Comparison of ENCODE assay signal across 19 cellular contexts in the genomic region with DNA sequence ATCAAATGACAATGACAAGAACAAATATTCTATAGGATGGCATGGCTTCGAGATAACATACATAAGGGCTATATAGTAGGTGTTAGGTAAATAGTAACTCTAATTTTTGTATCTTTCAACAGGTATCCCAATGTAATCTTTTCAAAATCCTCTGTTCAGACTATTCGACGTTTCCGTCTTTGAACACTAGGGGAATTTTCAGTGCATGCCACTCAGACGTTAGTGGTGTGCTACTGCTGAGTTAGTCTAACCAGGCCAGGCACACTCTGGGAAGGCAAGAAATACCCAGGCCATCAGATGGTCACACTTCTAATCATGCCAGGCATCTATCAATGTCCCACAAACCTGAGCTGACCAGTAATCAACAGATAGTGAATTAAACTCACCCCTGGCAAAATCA. TPM values are rescaled to one million over a fixed set of nuclear protein-coding genes. Genes with fewer than 3 reads are reported as not detected.
A peak's percentile ranks its signal among the peaks of the same experiment; 100 is the strongest.
DNase-seq lines count a peak whose midpoint lies in the region; ATAC-seq, FAIRE-seq and TF ChIP-seq lines count a peak whose summit lies in the region.
"Had no signal": no experiment of that assay in that cellular context is flagged by ENCODE, and none has a peak within 500 bp of the region (broad histone marks: within the 10 kb centered on the region; RNA-seq: fewer than 3 reads in every experiment).

No MANE protein-coding gene starts in this region.

- ATAC-seq in HG03095 (IDR thresholded peaks at IDR 0.05; ENCODE audit: unreplicated experiment), result no peak
- no peak for ATAC-seq in upper lobe of right lung
- ATAC-seq: left lung had no signal

- no peaks in the 10 kb centered on the region for H3K4me1 ChIP-seq in OCI-LY1 (ENCODE audit: insufficient read depth, low read length, severe bottlenecking)
- H3K4me1 ChIP-seq in upper lobe of right lung, result no peaks in the 10 kb centered on the region
- H3K4me1 ChIP-seq: parathyroid adenoma had no signal

- H3K27me3 Mint-ChIP-seq in chondrocyte (ENCODE audit: low read depth), result peaks cover 9% of the 10 kb centered on the region
- H3K27me3 Mint-ChIP-seq in progenitor cell of endocrine pancreas, result peaks cover 40% of the 10 kb centered on the region

- H3K4me2 ChIP-seq in OCI-LY1 (ENCODE audit: low read length), result no peak overlapping the region

- H3K36me3 ChIP-seq in GM06990 (ENCODE audit: control insufficient read depth, insufficient read depth, low read length) (no peaks in the 10 kb centered on the region), OCI-LY1 (ENCODE audit: insufficient read depth, low read length) (no peaks in the 10 kb centered on the region), upper lobe of right lung (no peaks in the 10 kb centered on the region)
- H3K36me3 ChIP-seq: left lung had no signal

- H3K27me3 ChIP-seq in GM06990 (replicated peaks; ENCODE audit: control insufficient read depth, insufficient read depth, low read length), result peaks cover 3% of the 10 kb centered on the region
- no peaks in the 10 kb centered on the region for H3K27me3 ChIP-seq in OCI-LY1 (ENCODE audit: insufficient read depth, low read length)
- H3K27me3 ChIP-seq in upper lobe of right lung, result peaks cover 13% of the 10 kb centered on the region

- no peaks in the 10 kb centered on the region for H3K79me2 ChIP-seq in OCI-LY1 (ENCODE audit: insufficient read depth, low read length)
- H3K79me2 ChIP-seq: parathyroid adenoma had no signal

- DNase-seq in GM06990 (ENCODE audit: extremely low read depth, insufficient read length) (no peak), chondrocyte (ENCODE audit: low spot score) (no peak), progenitor cell of endocrine pancreas (ENCODE audit: low spot score, unreplicated experiment) (no peak), GM19239 (ENCODE audit: insufficient read length, low spot score) (no peak), upper lobe of right lung (no peak)
- DNase-seq: activated CD4-positive, alpha-beta memory T cell treated with anti-CD3 and anti-CD28 coated beads, Interleukin-2, amount 10 ng/mL, durations not matched to agents 7 days and 5 days; activated naive CD8-positive, alpha-beta T cell treated with anti-CD3 and anti-CD28 coated beads, Interleukin-2, amount 10 ng/mL, durations not matched to agents 7 days and 5 days; activated T-cell treated with anti-CD3 and anti-CD28 coated beads, Interleukin-2, amount 50 U/mL, for 48 hours; CD4-positive, alpha-beta memory T cell; central memory CD4-positive, alpha-beta T cell; left lung; MV-4-11; NCI-H2029; NCI-H524; small intestine had no signal

- H3K4me1 Mint-ChIP-seq in chondrocyte (ENCODE audit: low read depth) (no peaks in the 10 kb centered on the region), progenitor cell of endocrine pancreas (ENCODE audit: low read depth) (no peaks in the 10 kb centered on the region)

- H3K9me2 ChIP-seq in OCI-LY1 (ENCODE audit: low read depth, low read length), result no peaks in the 10 kb centered on the region

- H3K9ac ChIP-seq in OCI-LY1 (ENCODE audit: low read length), result no peak overlapping the region
- H3K9ac ChIP-seq: parathyroid adenoma had no signal

- no peak overlapping the region for H2AFZ ChIP-seq in OCI-LY1 (ENCODE audit: low read length)
- H2AFZ ChIP-seq: parathyroid adenoma had no signal

- no peaks in the 10 kb centered on the region for H4K20me1 ChIP-seq in OCI-LY1 (ENCODE audit: insufficient read depth, low read length)

- no peaks in the 10 kb centered on the region for H3K36me3 Mint-ChIP-seq in chondrocyte (ENCODE audit: low read depth)
- H3K36me3 Mint-ChIP-seq in progenitor cell of endocrine pancreas (ENCODE audit: insufficient read depth), result no peaks in the 10 kb centered on the region
- H3K36me3 Mint-ChIP-seq: activated naive CD8-positive, alpha-beta T cell treated with anti-CD3 and anti-CD28 coated beads, Interleukin-2, amount 10 ng/mL, durations not matched to agents 7 days and 5 days; CD4-positive, alpha-beta memory T cell had no signal

- no peak for FAIRE-seq in GM19239 (lab: Jason Lieb, UNC)
- FAIRE-seq: small intestine had no signal

- H3K27ac ChIP-seq in OCI-LY1 (ENCODE audit: low read depth, low read length, poor library complexity, severe bottlenecking) (no peak overlapping the region), upper lobe of right lung (no peak overlapping the region)
- H3K27ac ChIP-seq: left lung, parathyroid adenoma had no signal

- H3K27ac Mint-ChIP-seq in chondrocyte (ENCODE audit: unreplicated experiment), result no peak overlapping the region
- H3K27ac Mint-ChIP-seq in progenitor cell of endocrine pancreas, result no peak overlapping the region
- H3K27ac Mint-ChIP-seq: activated CD4-positive, alpha-beta memory T cell treated with anti-CD3 and anti-CD28 coated beads, Interleukin-2, amount 10 ng/mL, durations not matched to agents 7 days and 5 days; activated naive CD8-positive, alpha-beta T cell treated with anti-CD3 and anti-CD28 coated beads, Interleukin-2, amount 10 ng/mL, durations not matched to agents 7 days and 5 days; CD4-positive, alpha-beta memory T cell had no signal

- no peaks in the 10 kb centered on the region for H3K9me3 ChIP-seq in OCI-LY1 (ENCODE audit: low read length)
- H3K9me3 ChIP-seq in upper lobe of right lung, result no peaks in the 10 kb centered on the region
- H3K9me3 ChIP-seq: left lung had no signal

- H3K4me3 ChIP-seq in GM06990 (replicated peaks; ENCODE audit: low read depth, low read length) (no peak overlapping the region), OCI-LY1 (ENCODE audit: low read depth, low read length, poor library complexity, severe bottlenecking) (no peak overlapping the region), upper lobe of right lung (no peak overlapping the region)
- H3K4me3 ChIP-seq: left lung had no signal

- H3K9me3 Mint-ChIP-seq in chondrocyte (ENCODE audit: low read depth), result no peaks in the 10 kb centered on the region
- H3K9me3 Mint-ChIP-seq in progenitor cell of endocrine pancreas (ENCODE audit: low read depth), result no peaks in the 10 kb centered on the region
- H3K9me3 Mint-ChIP-seq: activated CD4-positive, alpha-beta memory T cell treated with anti-CD3 and anti-CD28 coated beads, Interleukin-2, amount 10 ng/mL, durations not matched to agents 7 days and 5 days; activated naive CD8-positive, alpha-beta T cell treated with anti-CD3 and anti-CD28 coated beads, Interleukin-2, amount 10 ng/mL, durations not matched to agents 7 days and 5 days; CD4-positive, alpha-beta memory T cell had no signal

- H3K4me3 Mint-ChIP-seq in chondrocyte (ENCODE audit: unreplicated experiment) (no peak overlapping the region), progenitor cell of endocrine pancreas (ENCODE audit: low read depth) (no peak overlapping the region)
- H3K4me3 Mint-ChIP-seq: activated CD4-positive, alpha-beta memory T cell treated with anti-CD3 and anti-CD28 coated beads, Interleukin-2, amount 10 ng/mL, durations not matched to agents 7 days and 5 days; activated naive CD8-positive, alpha-beta T cell treated with anti-CD3 and anti-CD28 coated beads, Interleukin-2, amount 10 ng/mL, durations not matched to agents 7 days and 5 days; CD4-positive, alpha-beta memory T cell had no signal

- TF ChIP-seq CTCF in GM06990 (IDR thresholded peaks at IDR 0.05; ENCODE audit: insufficient read depth, low read length, poor library complexity, severe bottlenecking) (peak; percentile 35), OCI-LY1 (IDR thresholded peaks at IDR 0.05; ENCODE audit: low read length) (peak; percentile 33; the same call in 1 of the 2 replicates), chondrocyte (IDR thresholded peaks at IDR 0.05) (peak; percentile 50), progenitor cell of endocrine pancreas (IDR thresholded peaks at IDR 0.05; ENCODE audit: unreplicated experiment) (peak; percentile 48), upper lobe of right lung (IDR thresholded peaks at IDR 0.05) (no peak)

- intact Hi-C loops in upper lobe of right lung (cut with DNase I), result no loop called here

- no peaks in the 10 kb centered on the region for H3F3A ChIP-seq in OCI-LY1 (ENCODE audit: insufficient read depth, low read length)

RNA-seq across cellular contexts. Expression of a gene that starts 14.6 kb away (rescaled TPM):
- not detected in 3 replicates for total RNA-seq in chondrocyte
- 0.65 and 1.3 TPM in 2 replicates for total RNA-seq in progenitor cell of endocrine pancreas
- not detected for total RNA-seq in upper lobe of right lung
- total RNA-seq: activated naive CD8-positive, alpha-beta T cell treated with anti-CD3 and anti-CD28 coated beads, Interleukin-2, amount 10 ng/mL, durations not matched to agents 7 days and 5 days; CD4-positive, alpha-beta memory T cell; G401; left lung had no signal
